Comparison of ENCODE assay signal across 9 cellular contexts in the genomic region with DNA sequence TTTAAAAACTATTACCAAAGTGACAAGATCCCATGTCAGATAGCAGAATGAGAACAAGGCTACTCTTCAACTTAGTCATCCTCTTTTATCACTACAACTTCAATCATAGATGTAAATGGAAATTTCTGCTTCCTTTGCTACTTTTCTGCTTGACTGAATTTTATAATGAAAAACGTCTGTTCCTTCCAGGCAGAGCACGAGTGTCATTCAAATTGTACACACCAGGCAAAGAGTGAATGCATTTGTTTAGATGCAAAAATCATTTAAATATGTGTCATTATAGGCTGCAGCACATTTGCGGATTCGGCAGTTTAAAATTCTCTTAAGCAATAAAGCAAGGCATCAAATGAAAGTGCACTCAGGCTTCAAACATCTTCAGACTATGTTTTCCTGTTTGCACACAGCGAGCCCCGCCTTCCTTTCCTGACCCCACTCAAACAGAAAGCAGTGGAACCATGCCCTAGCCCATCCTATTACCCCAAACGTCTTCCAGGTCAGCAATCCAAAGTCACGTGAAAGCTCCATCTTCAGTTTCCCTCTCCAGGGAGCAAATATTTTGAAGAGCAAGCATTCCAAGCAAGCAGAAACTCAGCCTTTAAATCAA.
DNase-seq lines count a peak whose midpoint lies in the region; ATAC-seq, FAIRE-seq and TF ChIP-seq lines count a peak whose summit lies in the region.
"Had no signal": no experiment of that assay in that cellular context is flagged by ENCODE, and none has a peak within 500 bp of the region (broad histone marks: within the 10 kb centered on the region; RNA-seq: fewer than 3 reads in every experiment).

No MANE protein-coding gene starts in this region.

- H3K27me3 ChIP-seq in BLaER1 (no peaks in the 10 kb centered on the region), RWPE2 (ENCODE audit: insufficient read depth, poor library complexity, severe bottlenecking) (no peaks in the 10 kb centered on the region), H1 (replicated peaks in 1 of 4; ENCODE audit: control insufficient read depth in 3 of 4, extremely low read depth in 1 of 4, insufficient read depth in 3 of 4, low read length in 3 of 4) (no peaks in the 10 kb centered on the region)

- H2AK5ac ChIP-seq in H1 (ENCODE audit: low read depth, low read length) = no peak overlapping the region

- peak overlapping the region; percentile 59 for H3K4me3 Mint-ChIP-seq in osteocyte (ENCODE audit: unreplicated experiment)

- H3K4ac ChIP-seq in H1 (replicated peaks; ENCODE audit: insufficient read length, low read depth, low read length) = no peak overlapping the region

- no peak overlapping the region for H3K56ac ChIP-seq in H1 (replicated peaks; ENCODE audit: insufficient read length, low read depth, low read length)

- H2AFZ ChIP-seq in H1 (ENCODE audit: low read length) = no peak overlapping the region

- no peak overlapping the region for H2BK120ac ChIP-seq in H1 (replicated peaks; ENCODE audit: low read depth, low read length)

- TF ChIP-seq RAD21 in H1 (IDR thresholded peaks at IDR 0.05 in 1 of 2, conservative IDR thresholded peaks at IDR 0.05 in 1 of 2; ENCODE audit: low read depth in 2 of 2, low read length in 2 of 2) = no peak

- peaks cover 10% of the 10 kb centered on the region; the same call in 1 of the 2 replicates for H3K9me3 ChIP-seq in BLaER1
- no peaks in the 10 kb centered on the region for H3K9me3 ChIP-seq in RWPE2 (ENCODE audit: severe bottlenecking)
- H3K9me3 ChIP-seq in H1 (ENCODE audit: insufficient read depth in 2 of 2, low read depth in 1 of 2, low read length in 1 of 2) = no peaks in the 10 kb centered on the region

- H3K36me3 Mint-ChIP-seq in osteocyte (ENCODE audit: unreplicated experiment) = no peaks in the 10 kb centered on the region

- H3K23ac ChIP-seq in H1 (ENCODE audit: insufficient read length) = no peak overlapping the region

- no peak overlapping the region for H4K91ac ChIP-seq in H1 (replicated peaks; ENCODE audit: insufficient read length, low read length)

- 57% methylated on average over 8 of the region's 8 CpGs; no CpG with 5 or more reads in 1 of the 2 experiments for WGBS in H1 (ENCODE audit: extremely low coverage in 1 of 2, insufficient coverage in 1 of 2, insufficient read length in 1 of 2, insufficient replicate concordance in 2 of 2, low coverage in 1 of 2, low lambda C conversion rate in 2 of 2, missing lambda C conversion rate in 1 of 2), 2 experiments

- peaks cover 46% of the 10 kb centered on the region for H4K20me1 ChIP-seq in BLaER1
- peaks cover 2 to 3% of the 10 kb centered on the region in 2 experiments for H4K20me1 ChIP-seq in H1 (replicated peaks in 1 of 2; ENCODE audit: control insufficient read depth in 1 of 2, insufficient read depth in 2 of 2, low read length in 2 of 2)

- H3K4me2 ChIP-seq in BLaER1 (peak overlapping the region; percentile 73), H1 (ENCODE audit: insufficient read depth in 1 of 2, low read depth in 2 of 2, low read length in 2 of 2) (peak overlapping the region; percentile 37 to 45; a peak in 3 of 4 replicates)

- H3K4me3 ChIP-seq in BLaER1 (peak overlapping the region; percentile 45; the same call in 1 of the 2 replicates), RWPE2 (ENCODE audit: severe bottlenecking) (no peak overlapping the region), H1 (ENCODE audit: extremely low read depth in 1 of 4, insufficient read depth in 2 of 4, low read depth in 3 of 4, low read length in 4 of 4) (peak overlapping the region in 1 of 4 experiments; percentile 2; a peak in 1 of 8 replicates)

- H3K27ac ChIP-seq in BLaER1 (peak overlapping the region; percentile 77), RWPE2 (ENCODE audit: poor library complexity, severe bottlenecking) (no peak overlapping the region), H1 (ENCODE audit: low read depth, low read length) (no peak overlapping the region)
- H3K27ac ChIP-seq: HL-60 had no signal

- CTCF ChIA-PET in H1 (lab: Charles Lee; ENCODE audit: partially characterized antibody) = interaction anchor here (0.9 kb wide), 1 partner anchor 26 kb away, joined by 3 read pairs; no protein-coding TSS in a partner anchor

- no peak for DNase-seq in RWPE2 (ENCODE audit: low spot score)
- no peak for DNase-seq in H1 (ENCODE audit: low read depth in 1 of 2, low spot score in 2 of 2)
- DNase-seq in osteocyte (ENCODE audit: extremely low spot score, unreplicated experiment) = no peak
- DNase-seq in SW480 (ENCODE audit: low spot score) = no peak
- DNase-seq in GOT3 (lab: John Stamatoyannopoulos, UW) = no peak
- no peak for DNase-seq in GM19238 (ENCODE audit: insufficient read length, low spot score)

- H2BK20ac ChIP-seq in H1 (ENCODE audit: low read length) = no peak overlapping the region

- H3K27ac Mint-ChIP-seq in osteocyte (ENCODE audit: unreplicated experiment) = peak overlapping the region; percentile 82

- TF ChIP-seq CTCF in RWPE2 (IDR thresholded peaks at IDR 0.05; ENCODE audit: poor library complexity, severe bottlenecking) (no peak), H1 (IDR thresholded peaks at IDR 0.05; ENCODE audit: control extremely low read depth in 1 of 3, insufficient read depth in 1 of 3, low read depth in 1 of 3, low read length in 3 of 3) (no peak), osteocyte (IDR thresholded peaks at IDR 0.05) (no peak)

- no peak overlapping the region for H3K14ac ChIP-seq in H1 (ENCODE audit: insufficient read length)

- H2BK12ac ChIP-seq in H1 (ENCODE audit: low read depth, low read length) = no peak overlapping the region

- H4K8ac ChIP-seq in H1 (ENCODE audit: extremely low read depth, insufficient read depth, low read length) = no peak overlapping the region

- H3K79me1 ChIP-seq in H1 (ENCODE audit: low read depth, low read length) = peaks cover 5% of the 10 kb centered on the region

- H3K36me3 ChIP-seq in BLaER1 (peaks cover 4% of the 10 kb centered on the region; the same call in 1 of the 2 replicates), RWPE2 (ENCODE audit: low read depth) (no peaks in the 10 kb centered on the region), H1 (ENCODE audit: control insufficient read depth in 2 of 4, insufficient read depth in 4 of 4, low read length in 3 of 4) (no peaks in the 10 kb centered on the region)

- POLR2A ChIA-PET in H1 (lab: Charles Lee; ENCODE audit: partially characterized antibody) = interaction anchor here (0.9 to 2.2 kb wide), 3 partner anchors 12 to 46 kb away, joined by 3 to 4 read pairs (median 3); no protein-coding TSS in a partner anchor

- H3K4me1 Mint-ChIP-seq in osteocyte (ENCODE audit: unreplicated experiment) = peaks cover 56% of the 10 kb centered on the region

- no peak overlapping the region for H3K18ac ChIP-seq in H1 (ENCODE audit: extremely low read depth, low read length)

- peaks cover 8 to 100% of the 10 kb centered on the region in 2 experiments; a peak in 3 of 4 replicates for H3K79me2 ChIP-seq in H1 (ENCODE audit: control insufficient read depth in 1 of 2, insufficient read depth in 2 of 2, low read length in 2 of 2)

- FAIRE-seq in H1 (lab: Jason Lieb, UNC) = peak; percentile 91

- no peaks in the 10 kb centered on the region for H3K27me3 Mint-ChIP-seq in osteocyte (ENCODE audit: unreplicated experiment)

- no peak for TF ChIP-seq EP300 in H1 (IDR thresholded peaks at IDR 0.05; ENCODE audit: borderline replicate concordance in 1 of 2, low read depth in 2 of 2, low read length in 2 of 2)

- no peak overlapping the region for H2BK15ac ChIP-seq in H1 (ENCODE audit: low read length)

- no peaks in the 10 kb centered on the region; the same call in 1 of the 2 replicates for H3K23me2 ChIP-seq in H1 (ENCODE audit: low read depth, low read length)

- H3K9ac ChIP-seq in BLaER1 (peak overlapping the region; percentile 39), H1 (replicated peaks in 1 of 4; ENCODE audit: extremely low read depth in 1 of 4, low read depth in 3 of 4, low read length in 3 of 4) (peak overlapping the region in 1 of 4 experiments; percentile 12; a peak in 1 of 7 replicates)

- H4K5ac ChIP-seq in H1 (ENCODE audit: insufficient read length, low read depth, low read length) = no peak overlapping the region

- H3K9me3 Mint-ChIP-seq in osteocyte (ENCODE audit: unreplicated experiment) = no peaks in the 10 kb centered on the region

- peaks cover 42% of the 10 kb centered on the region for H3K4me1 ChIP-seq in BLaER1
- H3K4me1 ChIP-seq in RWPE2 (ENCODE audit: insufficient read depth, poor library complexity, severe bottlenecking) = peaks cover 19% of the 10 kb centered on the region
- H3K4me1 ChIP-seq in H1 (replicated peaks in 1 of 4; ENCODE audit: control insufficient read depth in 3 of 4, insufficient read depth in 4 of 4, low read length in 3 of 4) = peaks cover 5 to 31% (median 19%) of the 10 kb centered on the region in 4 experiments; a peak in 6 of 7 replicates

- TF ChIP-seq POLR2A in H1 (IDR thresholded peaks at IDR 0.05; ENCODE audit: control extremely low read depth in 1 of 2, low read depth in 2 of 2, low read length in 2 of 2) = no peak

- 0 out of 2 replicates have a peak overlapping the region, but pooled peaks have one; percentile 5 for H2BK5ac ChIP-seq in H1 (ENCODE audit: low read depth, low read length)

- ATAC-seq in GM21723 (IDR thresholded peaks at IDR 0.05; ENCODE audit: unreplicated experiment) (peak; percentile 71), RWPE2 (ENCODE audit: low read depth) (peak; percentile 62; the same call in 2 of the 3 replicates)

TF ChIP-seq in H1, 55 proteins besides CTCF, POLR2A, EP300 and RAD21 (continues in another document):
- TF ChIP-seq TCF12 (IDR thresholded peaks at IDR 0.05; ENCODE audit: low read depth, low read length) (no peak), CHD2 (IDR thresholded peaks at IDR 0.05; ENCODE audit: low read length) (no peak), E2F6 (IDR thresholded peaks at IDR 0.05) (no peak), GABPA (IDR thresholded peaks at IDR 0.05; ENCODE audit: borderline replicate concordance, insufficient read depth, low read length) (no peak)
- TF ChIP-seq, protein P1, sequence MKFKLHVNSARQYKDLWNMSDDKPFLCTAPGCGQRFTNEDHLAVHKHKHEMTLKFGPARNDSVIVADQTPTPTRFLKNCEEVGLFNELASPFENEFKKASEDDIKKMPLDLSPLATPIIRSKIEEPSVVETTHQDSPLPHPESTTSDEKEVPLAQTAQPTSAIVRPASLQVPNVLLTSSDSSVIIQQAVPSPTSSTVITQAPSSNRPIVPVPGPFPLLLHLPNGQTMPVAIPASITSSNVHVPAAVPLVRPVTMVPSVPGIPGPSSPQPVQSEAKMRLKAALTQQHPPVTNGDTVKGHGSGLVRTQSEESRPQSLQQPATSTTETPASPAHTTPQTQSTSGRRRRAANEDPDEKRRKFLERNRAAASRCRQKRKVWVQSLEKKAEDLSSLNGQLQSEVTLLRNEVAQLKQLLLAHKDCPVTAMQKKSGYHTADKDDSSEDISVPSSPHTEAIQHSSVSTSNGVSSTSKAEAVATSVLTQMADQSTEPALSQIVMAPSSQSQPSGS (IDR thresholded peaks at IDR 0.05; ENCODE audit: low read length) = no peak
